ENCODE assay signal across 8 cellular contexts in genomic region chr17:28925912-28926365, GRCh38. TPM values are rescaled to one million over a fixed set of nuclear protein-coding genes. Genes with fewer than 3 reads are reported as not detected.
DNase-seq lines count a peak whose midpoint lies in the region; ATAC-seq and TF ChIP-seq lines count a peak whose summit lies in the region.

No MANE protein-coding gene starts in this region.

- TF ChIP-seq POLR2A in NB4 (IDR thresholded peaks at IDR 0.05; ENCODE audit: extremely low read depth, insufficient read length), result no peak
- TF ChIP-seq POLR2A in tibial nerve (IDR thresholded peaks at IDR 0.05), result no peak

- H3K36me3 ChIP-seq in tibial nerve, result peaks cover 0 to 77% (median 7%) of the 10 kb centered on the region in 3 donors

- intact Hi-C loops in left cardiac atrium (cut with DNase I), result no loop called here

- ATAC-seq in left cardiac atrium (peak; percentile 48 to 85), GM21526 (IDR thresholded peaks at IDR 0.05; ENCODE audit: low FRiP score, unreplicated experiment) (no peak)

- H3K4me3 ChIP-seq in NB4 (ENCODE audit: low read depth, low read length), result peak overlapping the region; percentile 12
- H3K4me3 ChIP-seq in tibial nerve, result no peak overlapping the region

- peaks cover 0 to 5% (median 0%) of the 10 kb centered on the region in 4 donors for H3K9me3 ChIP-seq in tibial nerve

- WGBS in tibial nerve, 2 donors, result 21 to 23% methylated on average over 2 of the region's 2 CpGs

- TF ChIP-seq CTCF in NB4 (IDR thresholded peaks at IDR 0.05; ENCODE audit: low read depth, low read length), result no peak
- no peak for TF ChIP-seq CTCF in tibial nerve (IDR thresholded peaks at IDR 0.05)

- peaks cover 0 to 25% (median 2%) of the 10 kb centered on the region in 4 donors for H3K4me1 ChIP-seq in tibial nerve

- DNase-seq in GM03348 (ENCODE audit: low spot score) (peak; percentile 70), NB4 (ENCODE audit: low read depth) (peak; percentile 92), activated T-cell treated with anti-CD3 and anti-CD28 coated beads for 24 hours (ENCODE audit: low read depth) (peak; percentile 33), left cardiac atrium (no peak), tibial nerve (ENCODE audit: low spot score in 2 of 2) (no peak), islet precursor cell (no peak), midbrain (lab: John Stamatoyannopoulos, UW) (no peak)

- H3K27ac ChIP-seq in tibial nerve, result peak overlapping the region in 3 of 4 donors; percentile 50 to 68 (median 52)

- TF ChIP-seq EP300 in tibial nerve (IDR thresholded peaks at IDR 0.05), result peak in 1 of 2 donors; percentile 38

- H3K27me3 ChIP-seq in tibial nerve, result no peaks in the 10 kb centered on the region

RNA-seq across cellular contexts. Expression of gene DHRS13, which starts 23.1 kb away (rescaled TPM):
- total RNA-seq in left cardiac atrium (1 to 10 TPM; 2.8 to 3.7 TPM), tibial nerve (10 to 100 TPM in 1 of 4 donors, 1 to 10 TPM in 3; 2.4 to 21.9 (median 8.8) TPM)

RNA-seq across cellular contexts. Expression of gene PHF12, which starts 25.4 kb away (rescaled TPM):
- 10 to 100 TPM; 18.8 to 23.4 TPM for total RNA-seq in left cardiac atrium
- 10 to 100 TPM; 45.7 to 95.1 (median 49.6) TPM for total RNA-seq in tibial nerve

RNA-seq across cellular contexts. Expression of gene FLOT2, which starts 28.4 kb away (rescaled TPM):
- total RNA-seq in left cardiac atrium, result 100 to 1,000 TPM in 1 of 2 donors, 10 to 100 TPM in 1; 89.9 to 107 TPM
- 10 to 100 TPM; 54.8 to 84.9 (median 65.2) TPM for total RNA-seq in tibial nerve

Comparison
In these comparisons a context has a peak if more than half of its experiments do, and no peak if none do; other contexts are left out.
1. DNase-seq: peak in GM03348 (single experiment), NB4 (single experiment) and activated T-cell treated with anti-CD3 and anti-CD28 coated beads for 24 hours (single experiment); none in left cardiac atrium (single experiment), tibial nerve (0 of 2), islet precursor cell (single experiment) and midbrain (single experiment).